In genomic region chr15:79113831-79114230, GRCh38 we compare ENCODE assay signal across 5 cellular contexts.
"Had no signal": no experiment of that assay in that cellular context is flagged by ENCODE, and none has a peak within 500 bp of the region (broad histone marks: within the 10 kb centered on the region; RNA-seq: fewer than 3 reads in every experiment).

No MANE protein-coding gene starts in this region.

- DNase-seq: IMR-90, KBM-7 had no signal

- ATAC-seq: HepG2, K562 had no signal

- H3K27ac ChIP-seq: HL-60 had no signal

- H3K4me3 ChIP-seq: K562 had no signal
